Comparison of ENCODE assay signal across 8 cellular contexts in the genomic region with DNA sequence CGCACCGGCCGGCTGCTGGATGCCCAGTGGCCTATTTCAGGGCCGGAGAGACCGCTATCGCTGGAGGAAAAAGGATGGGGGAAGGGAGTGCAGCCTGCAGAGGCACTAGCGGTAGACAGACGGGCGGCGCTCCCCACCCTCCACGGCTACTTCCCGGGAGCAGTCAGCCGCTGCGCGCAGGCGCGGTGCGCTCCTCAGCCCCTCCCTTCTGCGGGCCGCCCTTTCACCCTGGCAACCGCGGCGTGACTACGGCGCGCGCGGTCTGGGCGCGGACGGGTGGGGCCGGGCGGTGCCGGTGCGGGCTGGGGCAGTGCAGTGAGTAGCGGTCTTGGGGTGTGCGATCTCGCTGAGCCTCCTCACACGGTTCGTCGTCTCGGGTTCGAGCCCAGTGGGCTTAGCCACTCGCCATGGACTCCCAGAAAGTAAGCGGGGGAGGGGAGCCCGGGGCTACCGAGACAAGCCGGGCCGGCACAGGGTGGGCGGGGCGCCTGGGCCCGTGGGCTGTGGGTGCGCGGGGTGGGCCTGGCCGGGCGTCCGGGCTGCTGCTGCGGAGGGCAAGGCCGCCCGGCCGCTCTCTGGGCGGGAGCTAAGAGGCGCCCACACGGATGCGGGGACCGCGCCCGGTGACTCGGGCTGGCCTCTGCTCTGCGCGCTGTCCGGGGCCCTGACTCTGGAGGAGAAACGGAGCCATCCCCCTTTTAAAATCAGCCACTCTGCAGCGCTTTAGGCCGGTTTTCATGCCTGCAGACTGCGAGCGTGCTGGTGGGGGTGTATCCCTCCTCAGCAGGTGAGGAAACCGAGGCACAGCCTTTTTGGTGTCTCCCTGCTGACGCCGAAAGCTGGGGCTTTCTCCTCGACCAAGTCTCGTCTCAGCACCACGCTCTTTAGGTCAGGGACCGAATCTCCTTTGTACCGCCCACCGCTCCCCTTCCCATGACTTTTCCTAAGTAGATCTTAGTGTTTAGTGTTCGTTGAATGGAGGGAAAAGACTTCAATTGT. TPM values are rescaled to one million over a fixed set of nuclear protein-coding genes. Genes with fewer than 3 reads are reported as not detected.
A peak's percentile ranks its signal among the peaks of the same experiment; 100 is the strongest.
DNase-seq lines count a peak whose midpoint lies in the region; ATAC-seq and TF ChIP-seq lines count a peak whose summit lies in the region.

A gene (plus strand): TSS at position 221 of the 999 bp plus-strand sequence. CDS start 187 bp downstream, at position 408.

- no peaks in the 10 kb centered on the region for H3K9me3 ChIP-seq in Peyer's patch
- no peaks in the 10 kb centered on the region for H3K9me3 ChIP-seq in fibroblast of lung (ENCODE audit: control insufficient read depth, insufficient read depth, low read depth, low read length)
- no peaks in the 10 kb centered on the region for H3K9me3 ChIP-seq in naive thymus-derived CD4-positive, alpha-beta T cell (ENCODE audit: control insufficient read depth in 2 of 3, low read length in 3 of 3)

- H3K4me3 ChIP-seq in Peyer's patch (peak within 1 kb of the TSS; percentile 74 to 98 (median 94)), fibroblast of lung (replicated peaks in 1 of 4; ENCODE audit: control extremely low read depth in 1 of 4, insufficient read depth in 1 of 4, low read depth in 3 of 4, low read length in 4 of 4) (peak within 1 kb of the TSS; percentile 74 to 94 (median 80))
- peak within 1 kb of the TSS; percentile 81 for H3K4me3 ChIP-seq in naive thymus-derived CD4-positive, alpha-beta T cell (ENCODE audit: low read length)

- intact Hi-C loops in naive thymus-derived CD4-positive, alpha-beta T cell (cut with micrococcal nuclease) = loop anchor here (1.0 to 10.0 kb wide), 10 partner anchors 43 to 1356 kb away; a partner anchor contains a TSS

- peaks cover 44% of the 10 kb centered on the region for H3K79me2 ChIP-seq in fibroblast of lung (ENCODE audit: control insufficient read depth, insufficient read depth, low read length)

- TF ChIP-seq CTCF in Peyer's patch (IDR thresholded peaks at IDR 0.05) (peak in 2 of 6 experiments; percentile 34 to 55), fibroblast of lung (conservative IDR thresholded peaks at IDR 0.05 in 1 of 2, IDR thresholded peaks at IDR 0.05 in 1 of 2; ENCODE audit: low read depth in 1 of 2, low read length in 2 of 2) (peak in 1 of 2 donors; percentile 33)

- H3K27ac Mint-ChIP-seq in naive thymus-derived CD4-positive, alpha-beta T cell = peak within 1 kb of the TSS in 4 of 9 donors; percentile 34 to 80 (median 46)
- H3K27ac Mint-ChIP-seq in stimulated activated naive B cell treated with anti-CD40 and anti-IgM and Interleukin-4, amounts not matched to agents 10 μg/mL and 1 μg/mL and 100 μg/mL, for 72 hours = peak within 1 kb of the TSS; percentile 82

- TF ChIP-seq POLR2A in Peyer's patch (IDR thresholded peaks at IDR 0.05) = peak in 1 of 2 donors; percentile 39

- peak within 1 kb of the TSS; percentile 97 for H2AFZ ChIP-seq in fibroblast of lung (ENCODE audit: low read length)

- CTCF ChIA-PET in naive thymus-derived CD4-positive, alpha-beta T cell (lab: Charles Lee) = no interaction called here

- H3K4me1 Mint-ChIP-seq in naive thymus-derived CD4-positive, alpha-beta T cell = peaks cover 0 to 35% (median 9%) of the 10 kb centered on the region in 7 donors
- peaks cover 12 to 13% of the 10 kb centered on the region in 2 donors for H3K4me1 Mint-ChIP-seq in stimulated activated naive B cell treated with anti-CD40 and anti-IgM and Interleukin-4, amounts not matched to agents 10 μg/mL and 1 μg/mL and 100 μg/mL, for 72 hours

- no peaks in the 10 kb centered on the region for H3K36me3 ChIP-seq in Peyer's patch
- no peaks in the 10 kb centered on the region for H3K36me3 ChIP-seq in fibroblast of lung (ENCODE audit: control insufficient read depth, insufficient read depth, low read length)
- no peaks in the 10 kb centered on the region for H3K36me3 ChIP-seq in naive thymus-derived CD4-positive, alpha-beta T cell (ENCODE audit: control insufficient read depth in 2 of 3, insufficient read depth in 3 of 3, low read length in 3 of 3)

- no peaks in the 10 kb centered on the region for H3K9me3 Mint-ChIP-seq in naive thymus-derived CD4-positive, alpha-beta T cell
- no peaks in the 10 kb centered on the region for H3K9me3 Mint-ChIP-seq in stimulated activated naive B cell treated with anti-CD40 and anti-IgM and Interleukin-4, amounts not matched to agents 10 μg/mL and 1 μg/mL and 100 μg/mL, for 72 hours

- H3K36me3 Mint-ChIP-seq in naive thymus-derived CD4-positive, alpha-beta T cell = no peaks in the 10 kb centered on the region
- peaks cover 0 to 4% of the 10 kb centered on the region in 2 donors for H3K36me3 Mint-ChIP-seq in stimulated activated naive B cell treated with anti-CD40 and anti-IgM and Interleukin-4, amounts not matched to agents 10 μg/mL and 1 μg/mL and 100 μg/mL, for 72 hours

- H3K27me3 ChIP-seq in Peyer's patch = no peaks in the 10 kb centered on the region
- no peaks in the 10 kb centered on the region for H3K27me3 ChIP-seq in fibroblast of lung (ENCODE audit: control insufficient read depth, insufficient read depth, low read length)
- H3K27me3 ChIP-seq in naive thymus-derived CD4-positive, alpha-beta T cell (ENCODE audit: control insufficient read depth in 2 of 2, insufficient read depth in 2 of 2, low read length in 2 of 2) = no peaks in the 10 kb centered on the region

- peak; percentile 93 for ATAC-seq in GM21786 (IDR thresholded peaks at IDR 0.05; ENCODE audit: unreplicated experiment)
- ATAC-seq in naive thymus-derived CD4-positive, alpha-beta T cell = peak; percentile 94
- peak; percentile 93 to 95 for ATAC-seq in stimulated activated naive B cell treated with anti-CD40 and anti-IgM and Interleukin-4, amounts not matched to agents 10 μg/mL and 1 μg/mL and 100 μg/mL, for 72 hours (replicated peaks)

- H3K4me1 ChIP-seq in Peyer's patch (peaks cover 0 to 5% (median 0%) of the 10 kb centered on the region in 4 donors), fibroblast of lung (ENCODE audit: control insufficient read depth, extremely low read depth, insufficient read depth, low read length) (peaks cover 2% of the 10 kb centered on the region)
- H3K4me1 ChIP-seq in naive thymus-derived CD4-positive, alpha-beta T cell (ENCODE audit: control insufficient read depth in 2 of 2, insufficient read depth in 2 of 2, low read length in 2 of 2) = peaks cover 3 to 5% of the 10 kb centered on the region in 2 donors

- POLR2A ChIA-PET in naive thymus-derived CD4-positive, alpha-beta T cell (lab: Charles Lee) = no interaction called here

- H3K27ac ChIP-seq in Peyer's patch = peak within 1 kb of the TSS; percentile 75 to 85 (median 79)
- peak within 1 kb of the TSS; percentile 83 for H3K27ac ChIP-seq in fibroblast of lung (ENCODE audit: insufficient read depth, low read length)
- H3K27ac ChIP-seq in naive thymus-derived CD4-positive, alpha-beta T cell (ENCODE audit: low read depth, low read length) = peak within 1 kb of the TSS; percentile 43

- H3K4me2 ChIP-seq in fibroblast of lung (ENCODE audit: extremely low read depth, insufficient read depth, low read length) = peak within 1 kb of the TSS; percentile 94

- DNase-seq in Daoy (ENCODE audit: low read depth) (peak; percentile 98), KG1 (lab: John Stamatoyannopoulos, UW) (peak; percentile 40), Peyer's patch (peak; percentile 83 to 96 (median 96)), activated T-helper 1 cell treated with Interleukin-2 at 50 U/mL for 16 hours (ENCODE audit: low read depth) (peak; percentile 65), fibroblast of lung (ENCODE audit: low read depth in 2 of 2) (peak; percentile 90 to 92)
- peak; percentile 38 to 86 (median 67) for DNase-seq in naive thymus-derived CD4-positive, alpha-beta T cell
- peak; percentile 86 for DNase-seq in stimulated activated naive B cell treated with anti-CD40 and anti-IgM and Interleukin-4, amounts not matched to agents 10 μg/mL and 1 μg/mL and 100 μg/mL, for 72 hours

- H3K4me3 Mint-ChIP-seq in naive thymus-derived CD4-positive, alpha-beta T cell = peak within 1 kb of the TSS; percentile 70 to 89 (median 84)
- H3K4me3 Mint-ChIP-seq in stimulated activated naive B cell treated with anti-CD40 and anti-IgM and Interleukin-4, amounts not matched to agents 10 μg/mL and 1 μg/mL and 100 μg/mL, for 72 hours = peak within 1 kb of the TSS; percentile 89 to 96

- H4K20me1 ChIP-seq in fibroblast of lung (ENCODE audit: control insufficient read depth, extremely low read depth, insufficient read depth, low read length) = no peaks in the 10 kb centered on the region

- H3K27me3 Mint-ChIP-seq in naive thymus-derived CD4-positive, alpha-beta T cell = peaks cover 0 to 8% (median 3%) of the 10 kb centered on the region in 5 donors
- no peaks in the 10 kb centered on the region for H3K27me3 Mint-ChIP-seq in stimulated activated naive B cell treated with anti-CD40 and anti-IgM and Interleukin-4, amounts not matched to agents 10 μg/mL and 1 μg/mL and 100 μg/mL, for 72 hours

- peak within 1 kb of the TSS; percentile 81 for H3K9ac ChIP-seq in fibroblast of lung (ENCODE audit: insufficient read depth, low read length)

RNA-seq across cellular contexts. Expression of the gene that starts here (rescaled TPM):
- 10.7 and 14.3 TPM in 2 replicates for total RNA-seq in Daoy (2014; rRNA removed; shearing (Covaris generic))
- 10 to 100 TPM; 10.1 to 24.3 (median 13.7) TPM for total RNA-seq in Peyer's patch
- 3.6 and 6.1 TPM in 2 replicates for total RNA-seq in fibroblast of lung
- polyA plus RNA-seq in fibroblast of lung = 3.0 and 4.0 TPM in 2 replicates
- polyA plus RNA-seq in fibroblast of lung (2012) = 1.4 and 1.7 TPM in 2 replicates
- not detected in 2 replicates for polyA minus RNA-seq in fibroblast of lung (ENCODE audit: low replicate concordance)
- total RNA-seq in naive thymus-derived CD4-positive, alpha-beta T cell = 1 to 10 TPM in 2 of 5 experiments, under 1 TPM in 3; 0.38 to 5.8 (median 0.61) TPM
- polyA plus RNA-seq in naive thymus-derived CD4-positive, alpha-beta T cell = 1 to 10 TPM in 1 of 2 donors, under 1 TPM in 1; 0.08 to 1.2 TPM

Comparison
In these comparisons a context has a peak if more than half of its experiments do, and no peak if none do; other contexts are left out.
1. Peak in every context shown above with its lines: DNase-seq, ATAC-seq, H3K4me3 ChIP-seq and H3K27ac ChIP-seq.
2. DNase-seq: peak in every context shown above with its lines; median percentile 98 in Daoy; 96 in Peyer's patch; 91 in fibroblast of lung; 86 in stimulated activated naive B cell treated with anti-CD40 and anti-IgM and Interleukin-4, amounts not matched to agents 10 μg/mL and 1 μg/mL and 100 μg/mL, for 72 hours; 67 in naive thymus-derived CD4-positive, alpha-beta T cell; 65 in activated T-helper 1 cell treated with Interleukin-2 at 50 U/mL for 16 hours; 40 in KG1.